ENCODE assay signal across 1 cellular context in genomic region chr20:407097-407952, GRCh38.
A peak's percentile ranks its signal among the peaks of the same experiment; 100 is the strongest.
TF ChIP-seq lines count a peak whose summit lies in the region.

No MANE protein-coding gene starts in this region.

TF ChIP-seq in HepG2, 621 proteins besides CTCF, POLR2A, EP300 and RAD21 (continued from another document and continues in another):
- TF ChIP-seq HOXD1 (CRISPR knock-in tag; IDR thresholded peaks at IDR 0.05) (peak; percentile 77), ETS1 (CRISPR knock-in tag; IDR thresholded peaks at IDR 0.05) (no peak), ZSCAN9 (CRISPR knock-in tag; IDR thresholded peaks at IDR 0.05; ENCODE audit: borderline replicate concordance) (peak; percentile 91; the same call in 1 of the 2 replicates), SIN3B (IDR thresholded peaks at IDR 0.05; ENCODE audit: low read length) (0 out of 2 replicates have a peak, but pooled peaks have one; percentile 38), NRL (CRISPR knock-in tag; IDR thresholded peaks at IDR 0.05; ENCODE audit: borderline replicate concordance) (peak; percentile 87), ZNF780A (CRISPR knock-in tag; IDR thresholded peaks at IDR 0.05) (no peak), ZMYM3 (CRISPR knock-in tag; IDR thresholded peaks at IDR 0.05) (peak; percentile 55), ZNF678 (CRISPR knock-in tag; IDR thresholded peaks at IDR 0.05) (peak; percentile 14; the same call in 1 of the 2 replicates), STAT5B (CRISPR knock-in tag; IDR thresholded peaks at IDR 0.05) (peak; percentile 36), HOXA9 (CRISPR knock-in tag; IDR thresholded peaks at IDR 0.05; ENCODE audit: borderline replicate concordance) (no peak), ZNF660 (CRISPR knock-in tag; IDR thresholded peaks at IDR 0.05; ENCODE audit: borderline replicate concordance, low read depth) (no peak), JUN (CRISPR knock-in tag; IDR thresholded peaks at IDR 0.05) (no peak), ATF7 (IDR thresholded peaks at IDR 0.05) (no peak), ATF7 (CRISPR knock-in tag; IDR thresholded peaks at IDR 0.05) (peak; percentile 24), ZNF879 (CRISPR knock-in tag; IDR thresholded peaks at IDR 0.05) (peak; percentile 90; the same call in 1 of the 2 replicates), MBD4 (IDR thresholded peaks at IDR 0.05; ENCODE audit: borderline replicate concordance, low read length) (0 out of 2 replicates have a peak, but pooled peaks have one; percentile 14), ZXDC (CRISPR knock-in tag; IDR thresholded peaks at IDR 0.05) (peak; percentile 77; the same call in 1 of the 2 replicates), KMT2A (CRISPR knock-in tag; IDR thresholded peaks at IDR 0.05) (peak; percentile 16; the same call in 1 of the 2 replicates), SETDB1 (CRISPR knock-in tag; IDR thresholded peaks at IDR 0.05; ENCODE audit: borderline replicate concordance) (no peak), SIN3A (IDR thresholded peaks at IDR 0.05; ENCODE audit: borderline replicate concordance, low read depth, low read length) (peak; percentile 92), SRSF1 (optimal IDR thresholded peaks at IDR 0.05; ENCODE audit: low read depth, low read length) (peak; percentile 82), NR2F1 (CRISPR knock-in tag; IDR thresholded peaks at IDR 0.05) (peak in 1 of 2 experiments; percentile 51; a peak in 1 of 4 replicates), MEIS2 (CRISPR knock-in tag; IDR thresholded peaks at IDR 0.05) (peak; percentile 62), CHD4 (IDR thresholded peaks at IDR 0.05; ENCODE audit: borderline replicate concordance, low read length) (no peak), ZSCAN30 (CRISPR knock-in tag; IDR thresholded peaks at IDR 0.05) (peak; percentile 99), ETV6 (CRISPR knock-in tag; conservative IDR thresholded peaks at IDR 0.05) (peak; percentile 73; the same call in 1 of the 2 replicates), PRDM15 (CRISPR knock-in tag; IDR thresholded peaks at IDR 0.05) (peak; percentile 94), ZNF276 (CRISPR knock-in tag; IDR thresholded peaks at IDR 0.05; ENCODE audit: low read depth) (peak; percentile 52; the same call in 1 of the 2 replicates), ARNT (IDR thresholded peaks at IDR 0.05) (no peak), TOE1 (CRISPR knock-in tag; IDR thresholded peaks at IDR 0.05) (no peak), ZNF362 (CRISPR knock-in tag; IDR thresholded peaks at IDR 0.05; ENCODE audit: borderline replicate concordance) (no peak), ZNF33B (CRISPR knock-in tag; IDR thresholded peaks at IDR 0.05) (peak; percentile 86), IKZF1 (IDR thresholded peaks at IDR 0.05) (no peak)
- TF ChIP-seq, protein P1, sequence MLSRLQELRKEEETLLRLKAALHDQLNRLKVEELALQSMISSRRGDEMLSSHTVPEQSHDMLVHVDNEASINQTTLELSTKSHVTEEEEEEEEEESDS (CRISPR knock-in tag; IDR thresholded peaks at IDR 0.05; ENCODE audit: borderline replicate concordance) = peak; percentile 78; the same call in 1 of the 2 replicates
- TF ChIP-seq, protein P2, sequence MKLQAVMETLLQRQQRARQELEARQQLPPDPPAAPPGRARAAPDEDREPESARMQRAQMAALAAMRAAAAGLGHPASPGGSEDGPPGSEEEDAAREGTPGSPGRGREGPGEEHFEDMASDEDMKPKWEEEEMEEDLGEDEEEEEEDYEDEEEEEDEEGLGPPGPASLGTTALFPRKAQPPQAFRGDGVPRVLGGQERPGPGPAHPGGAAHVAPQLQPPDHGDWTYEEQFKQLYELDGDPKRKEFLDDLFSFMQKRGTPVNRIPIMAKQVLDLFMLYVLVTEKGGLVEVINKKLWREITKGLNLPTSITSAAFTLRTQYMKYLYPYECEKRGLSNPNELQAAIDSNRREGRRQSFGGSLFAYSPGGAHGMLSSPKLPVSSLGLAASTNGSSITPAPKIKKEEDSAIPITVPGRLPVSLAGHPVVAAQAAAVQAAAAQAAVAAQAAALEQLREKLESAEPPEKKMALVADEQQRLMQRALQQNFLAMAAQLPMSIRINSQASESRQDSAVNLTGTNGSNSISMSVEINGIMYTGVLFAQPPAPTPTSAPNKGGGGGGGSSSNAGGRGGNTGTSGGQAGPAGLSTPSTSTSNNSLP (IDR thresholded peaks at IDR 0.05; ENCODE audit: low read depth, low read length) = peak; percentile 19; the same call in 1 of the 2 replicates
- TF ChIP-seq, protein P3, sequence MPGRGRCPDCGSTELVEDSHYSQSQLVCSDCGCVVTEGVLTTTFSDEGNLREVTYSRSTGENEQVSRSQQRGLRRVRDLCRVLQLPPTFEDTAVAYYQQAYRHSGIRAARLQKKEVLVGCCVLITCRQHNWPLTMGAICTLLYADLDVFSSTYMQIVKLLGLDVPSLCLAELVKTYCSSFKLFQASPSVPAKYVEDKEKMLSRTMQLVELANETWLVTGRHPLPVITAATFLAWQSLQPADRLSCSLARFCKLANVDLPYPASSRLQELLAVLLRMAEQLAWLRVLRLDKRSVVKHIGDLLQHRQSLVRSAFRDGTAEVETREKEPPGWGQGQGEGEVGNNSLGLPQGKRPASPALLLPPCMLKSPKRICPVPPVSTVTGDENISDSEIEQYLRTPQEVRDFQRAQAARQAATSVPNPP (CRISPR knock-in tag; IDR thresholded peaks at IDR 0.05) = peak; percentile 84; the same call in 1 of the 2 replicates
- TF ChIP-seq, protein P4, sequence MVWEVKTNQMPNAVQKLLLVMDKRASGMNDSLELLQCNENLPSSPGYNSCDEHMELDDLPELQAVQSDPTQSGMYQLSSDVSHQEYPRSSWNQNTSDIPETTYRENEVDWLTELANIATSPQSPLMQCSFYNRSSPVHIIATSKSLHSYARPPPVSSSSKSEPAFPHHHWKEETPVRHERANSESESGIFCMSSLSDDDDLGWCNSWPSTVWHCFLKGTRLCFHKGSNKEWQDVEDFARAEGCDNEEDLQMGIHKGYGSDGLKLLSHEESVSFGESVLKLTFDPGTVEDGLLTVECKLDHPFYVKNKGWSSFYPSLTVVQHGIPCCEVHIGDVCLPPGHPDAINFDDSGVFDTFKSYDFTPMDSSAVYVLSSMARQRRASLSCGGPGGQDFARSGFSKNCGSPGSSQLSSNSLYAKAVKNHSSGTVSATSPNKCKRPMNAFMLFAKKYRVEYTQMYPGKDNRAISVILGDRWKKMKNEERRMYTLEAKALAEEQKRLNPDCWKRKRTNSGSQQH (CRISPR knock-in tag; IDR thresholded peaks at IDR 0.05; ENCODE audit: low read depth) = peak; percentile 24; the same call in 1 of the 2 replicates
- TF ChIP-seq, protein P5, sequence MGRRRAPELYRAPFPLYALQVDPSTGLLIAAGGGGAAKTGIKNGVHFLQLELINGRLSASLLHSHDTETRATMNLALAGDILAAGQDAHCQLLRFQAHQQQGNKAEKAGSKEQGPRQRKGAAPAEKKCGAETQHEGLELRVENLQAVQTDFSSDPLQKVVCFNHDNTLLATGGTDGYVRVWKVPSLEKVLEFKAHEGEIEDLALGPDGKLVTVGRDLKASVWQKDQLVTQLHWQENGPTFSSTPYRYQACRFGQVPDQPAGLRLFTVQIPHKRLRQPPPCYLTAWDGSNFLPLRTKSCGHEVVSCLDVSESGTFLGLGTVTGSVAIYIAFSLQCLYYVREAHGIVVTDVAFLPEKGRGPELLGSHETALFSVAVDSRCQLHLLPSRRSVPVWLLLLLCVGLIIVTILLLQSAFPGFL (CRISPR knock-in tag; IDR thresholded peaks at IDR 0.05) = 0 out of 2 replicates have a peak, but pooled peaks have one; percentile 42
- TF ChIP-seq, protein P6, sequence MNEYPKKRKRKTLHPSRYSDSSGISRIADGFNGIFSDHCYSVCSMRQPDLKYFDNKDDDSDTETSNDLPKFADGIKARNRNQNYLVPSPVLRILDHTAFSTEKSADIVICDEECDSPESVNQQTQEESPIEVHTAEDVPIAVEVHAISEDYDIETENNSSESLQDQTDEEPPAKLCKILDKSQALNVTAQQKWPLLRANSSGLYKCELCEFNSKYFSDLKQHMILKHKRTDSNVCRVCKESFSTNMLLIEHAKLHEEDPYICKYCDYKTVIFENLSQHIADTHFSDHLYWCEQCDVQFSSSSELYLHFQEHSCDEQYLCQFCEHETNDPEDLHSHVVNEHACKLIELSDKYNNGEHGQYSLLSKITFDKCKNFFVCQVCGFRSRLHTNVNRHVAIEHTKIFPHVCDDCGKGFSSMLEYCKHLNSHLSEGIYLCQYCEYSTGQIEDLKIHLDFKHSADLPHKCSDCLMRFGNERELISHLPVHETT (CRISPR knock-in tag; conservative IDR thresholded peaks at IDR 0.05) = peak; percentile 51; the same call in 1 of the 2 replicates
- TF ChIP-seq, protein P7, sequence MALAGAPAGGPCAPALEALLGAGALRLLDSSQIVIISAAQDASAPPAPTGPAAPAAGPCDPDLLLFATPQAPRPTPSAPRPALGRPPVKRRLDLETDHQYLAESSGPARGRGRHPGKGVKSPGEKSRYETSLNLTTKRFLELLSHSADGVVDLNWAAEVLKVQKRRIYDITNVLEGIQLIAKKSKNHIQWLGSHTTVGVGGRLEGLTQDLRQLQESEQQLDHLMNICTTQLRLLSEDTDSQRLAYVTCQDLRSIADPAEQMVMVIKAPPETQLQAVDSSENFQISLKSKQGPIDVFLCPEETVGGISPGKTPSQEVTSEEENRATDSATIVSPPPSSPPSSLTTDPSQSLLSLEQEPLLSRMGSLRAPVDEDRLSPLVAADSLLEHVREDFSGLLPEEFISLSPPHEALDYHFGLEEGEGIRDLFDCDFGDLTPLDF (CRISPR knock-in tag; IDR thresholded peaks at IDR 0.05) = peak; percentile 74
